In genomic region chr7:150514748-150515222, GRCh38 we compare ENCODE assay signal across 9 cellular contexts. TPM values are rescaled to one million over a fixed set of nuclear protein-coding genes. Genes with fewer than 3 reads are reported as not detected.
DNase-seq lines count a peak whose midpoint lies in the region; ATAC-seq, FAIRE-seq and TF ChIP-seq lines count a peak whose summit lies in the region.
"Had no signal": no experiment of that assay in that cellular context is flagged by ENCODE, and none has a peak within 500 bp of the region (broad histone marks: within the 10 kb centered on the region; RNA-seq: fewer than 3 reads in every experiment).

GIMAP7 (plus strand) TSS chr7:150514872; CDS start chr7:150519975, 5,103 bp downstream.

- no peak within 1 kb of the TSS for H3K27ac Mint-ChIP-seq in Caco-2 (ENCODE audit: unreplicated experiment)

- H3K27ac ChIP-seq in body of pancreas: peak within 1 kb of the TSS in 3 of 4 donors; percentile 13 to 24 (median 21)
- peak within 1 kb of the TSS in 1 of 4 donors; percentile 5 for H3K27ac ChIP-seq in pancreas
- H3K27ac ChIP-seq in GM23248: no peak within 1 kb of the TSS

- no peaks in the 10 kb centered on the region for H3K36me3 Mint-ChIP-seq in Caco-2 (ENCODE audit: insufficient read depth, unreplicated experiment)

- no peaks in the 10 kb centered on the region for H4K20me1 ChIP-seq in GM23248 (ENCODE audit: insufficient read depth)

- H3K4me1 ChIP-seq in body of pancreas (no peaks in the 10 kb centered on the region), pancreas (no peaks in the 10 kb centered on the region), GM23248 (ENCODE audit: insufficient read depth) (no peaks in the 10 kb centered on the region), Caco-2 (no peaks in the 10 kb centered on the region)

- H2AFZ ChIP-seq in GM23248: no peak within 1 kb of the TSS

- DNase-seq in T-helper 1 cell (peak; percentile 14 to 85 (median 40)), body of pancreas (peak in 1 of 4 donors; percentile 9), pancreas (no peak), GM23248 (no peak), Caco-2 (no peak), Kasumi-1 (lab: John Stamatoyannopoulos, UW) (no peak)

- H3K79me2 ChIP-seq in GM23248 (ENCODE audit: insufficient read depth): no peaks in the 10 kb centered on the region

- BruUV-seq in Caco-2 (replicated peaks; lab: Mats Ljungman, UMichigan): no TSS peak

- ATAC-seq in GM19455 (IDR thresholded peaks at IDR 0.05; ENCODE audit: unreplicated experiment) (peak; percentile 74), body of pancreas (no peak), pancreas (peak in 3 of 4 donors; percentile 36 to 61 (median 56)), GM18517 (IDR thresholded peaks at IDR 0.05; ENCODE audit: unreplicated experiment) (no peak)

- no peaks in the 10 kb centered on the region for H3K9me3 Mint-ChIP-seq in Caco-2 (ENCODE audit: unreplicated experiment)

- no peak within 1 kb of the TSS for H3K9ac ChIP-seq in GM23248

- TF ChIP-seq CTCF in body of pancreas (IDR thresholded peaks at IDR 0.05) (no peak), pancreas (IDR thresholded peaks at IDR 0.05) (no peak), Caco-2 (IDR thresholded peaks at IDR 0.05; ENCODE audit: insufficient read depth in 1 of 2, low read depth in 1 of 2, low read length in 1 of 2, severe bottlenecking in 1 of 2, unreplicated experiment in 1 of 2) (no peak)

- in situ Hi-C loops in GM23248 (cut with MboI): no loop called here

- H3F3A ChIP-seq in GM23248 (ENCODE audit: insufficient read depth): no peaks in the 10 kb centered on the region

- FAIRE-seq in pancreas (lab: Jason Lieb, UNC): no peak

- TF ChIP-seq POLR2A in body of pancreas (IDR thresholded peaks at IDR 0.05): peak in 2 of 3 donors; percentile 28 to 47

- WGBS in body of pancreas, 2 donors: 39 to 46% methylated on average over 3 of the region's 3 CpGs
- WGBS in pancreas, 2 donors: 50 to 60% methylated on average over 3 of the region's 3 CpGs
- 14 to 15% methylated on average over 3 of the region's 3 CpGs for WGBS in GM23248 (ENCODE audit: low coverage in 1 of 2, low lambda C conversion rate in 2 of 2, missing lambda C conversion rate in 2 of 2), 2 experiments

- POLR2A ChIA-PET in Caco-2 (lab: Charles Lee): no interaction called here

- H3K9me3 ChIP-seq in body of pancreas: no peaks in the 10 kb centered on the region
- no peaks in the 10 kb centered on the region for H3K9me3 ChIP-seq in pancreas
- H3K9me3 ChIP-seq in GM23248 (ENCODE audit: low read depth): no peaks in the 10 kb centered on the region
- H3K9me3 ChIP-seq in Caco-2: no peaks in the 10 kb centered on the region

- H3K4me1 Mint-ChIP-seq in Caco-2 (ENCODE audit: low read depth, unreplicated experiment): no peaks in the 10 kb centered on the region

- intact Hi-C loops in body of pancreas (cut with DNase I) (no loop called here), pancreas (cut with DNase I) (no loop called here), Caco-2 (cut with micrococcal nuclease; ENCODE audit: unreplicated experiment) (no loop called here)

- no peaks in the 10 kb centered on the region for H3K9me2 ChIP-seq in GM23248 (ENCODE audit: insufficient read depth)

- no peaks in the 10 kb centered on the region for H3K27me3 ChIP-seq in body of pancreas
- no peaks in the 10 kb centered on the region for H3K27me3 ChIP-seq in pancreas
- H3K27me3 ChIP-seq in GM23248 (replicated peaks; ENCODE audit: insufficient read depth): no peaks in the 10 kb centered on the region
- H3K27me3 ChIP-seq in Caco-2 (replicated peaks; ENCODE audit: control insufficient read depth, insufficient read depth, low read length): no peaks in the 10 kb centered on the region

- H3K27me3 Mint-ChIP-seq in Caco-2 (ENCODE audit: insufficient read depth, unreplicated experiment): peaks cover 11% of the 10 kb centered on the region

- H3K4me2 ChIP-seq in GM23248 (ENCODE audit: unreplicated experiment): no peak within 1 kb of the TSS

- H3K36me3 ChIP-seq in body of pancreas (replicated peaks in 1 of 2; ENCODE audit: insufficient read depth in 1 of 2, low read depth in 2 of 2) (no peaks in the 10 kb centered on the region), pancreas (no peaks in the 10 kb centered on the region), GM23248 (ENCODE audit: low read depth) (no peaks in the 10 kb centered on the region), Caco-2 (ENCODE audit: control insufficient read depth, insufficient read depth, low read length) (no peaks in the 10 kb centered on the region)

- H3K4me3 ChIP-seq in body of pancreas (peak within 1 kb of the TSS in 1 of 2 donors; percentile 4), pancreas (peak within 1 kb of the TSS in 3 of 4 donors; percentile 1 to 29 (median 1)), GM23248 (no peak within 1 kb of the TSS), Caco-2 (ENCODE audit: low read depth, low read length) (no peak within 1 kb of the TSS)

- CTCF ChIA-PET in Caco-2 (lab: Charles Lee): no interaction called here

- no peak within 1 kb of the TSS for H3K4me3 Mint-ChIP-seq in Caco-2 (ENCODE audit: unreplicated experiment)

RNA-seq across cellular contexts. Expression of gene GIMAP7, which starts in this region (rescaled TPM):
- 1 to 10 TPM; 3.6 to 5.7 TPM for total RNA-seq in body of pancreas
- 1 to 10 TPM; 1.1 to 5.8 (median 3.9) TPM for total RNA-seq in pancreas
- 10 to 100 TPM in 1 of 2 donors, 1 to 10 TPM in 1; 8.4 to 12.3 TPM for polyA plus RNA-seq in pancreas
- total RNA-seq in GM23248 (2014; rRNA removed; shearing (Covaris generic)): not detected in 2 replicates
- not detected in 2 replicates for polyA plus RNA-seq in GM23248 (2016; fragmentation: Nextera tagmentation; extraction: Ambion mirVana)
- total RNA-seq in Caco-2 (2022): not detected in 2 replicates
- total RNA-seq: fibroblast of villous mesenchyme had no signal

Comparison
In these comparisons a context has a peak if more than half of its experiments do, and no peak if none do; other contexts are left out.
1. ATAC-seq: peak in GM19455 (single experiment) and pancreas (3 of 4); none in body of pancreas (single experiment) and GM18517 (single experiment).
2. DNase-seq: peak in T-helper 1 cell (5 of 5); none in pancreas (0 of 6), GM23248 (single experiment), Caco-2 (0 of 2) and Kasumi-1 (0 of 2).
3. H3K4me3 ChIP-seq: peak in pancreas (3 of 4); none in GM23248 (single experiment) and Caco-2 (single experiment).